In genomic region chr2:17483496-17483895, GRCh38 we compare ENCODE assay signal across 33 cellular contexts. TPM values are rescaled to one million over a fixed set of nuclear protein-coding genes. Genes with fewer than 3 reads are reported as not detected.
"Had no signal": no experiment of that assay in that cellular context is flagged by ENCODE, and none has a peak within 500 bp of the region (broad histone marks: within the 10 kb centered on the region; RNA-seq: fewer than 3 reads in every experiment).

No MANE protein-coding gene starts in this region.

- FAIRE-seq: pancreas, urothelium cell line had no signal

- H3K27ac ChIP-seq: neutrophil, pancreas, prostate gland, skin epidermis, spleen, suprapubic skin, testis, tibial artery, vagina had no signal

- ATAC-seq: naive thymus-derived CD8-positive, alpha-beta T cell; natural killer cell treated with Interleukin-12 subunit alpha and Interleukin-12 subunit beta and Interleukin-15 and Interleukin-18, amount 100 ng/mL, for 72 hours; pancreas; right cardiac atrium; sciatic nerve; stimulated activated memory B cell treated with anti-CD40 and anti-IgM and Interleukin-4, amounts not matched to agents 10 μg/mL and 1 μg/mL and 100 μg/mL, for 72 hours; stimulated activated naive CD8-positive, alpha-beta T cell treated with anti-CD3 and anti-CD28 coated beads, Interleukin-15, amount 100 ng/mL, for 72 hours; stimulated activated naive CD8-positive, alpha-beta T cell treated with anti-CD3 and anti-CD28 coated beads, Interleukin-15, Interleukin-2, amounts not matched to agents 100 U/mL and 50 U/mL, for 24 hours had no signal

- H3K36me3 ChIP-seq: neutrophil, pancreas, prostate gland, spleen, suprapubic skin, tibial artery, vagina had no signal

- H3K4me2 ChIP-seq: smooth muscle cell had no signal

- H3K9me3 ChIP-seq: neutrophil, pancreas, prostate gland, suprapubic skin, testis, tibial artery, vagina had no signal

- H3K4me3 ChIP-seq: pancreas, prostate gland, skin epidermis, smooth muscle cell, spleen, suprapubic skin, testis, tibial artery, vagina had no signal

- DNase-seq: naive B cell; naive thymus-derived CD8-positive, alpha-beta T cell; nephron progenitor cell; nucleus accumbens; pancreas; right cardiac atrium; spleen; stimulated activated CD4-positive, alpha-beta T cell treated with anti-CD3 and anti-CD28 coated beads, Interleukin-12 subunit alpha, Interleukin-12 subunit beta, amount 100 ng/mL, for 4 hours; stimulated activated CD4-positive, alpha-beta T cell treated with anti-CD3 and anti-CD28 coated beads, Interleukin-1b, Interleukin-23, amount 100 ng/mL, for 48 hours; stimulated activated CD4-positive, alpha-beta T cell treated with anti-CD3 and anti-CD28 coated beads, Interleukin-4, amount 100 ng/mL, for 1 hour; stimulated activated CD4-positive, alpha-beta T cell treated with anti-CD3 and anti-CD28 coated beads, Interleukin-4, amount 100 ng/mL, for 4 hours; stimulated activated CD8-positive, alpha-beta memory T cell treated with anti-CD3 and anti-CD28 coated beads, Interleukin-4, amount 100 ng/mL, for 48 hours; stimulated activated naive CD4-positive, alpha-beta T cell; stimulated activated naive CD8-positive, alpha-beta T cell treated with anti-CD3 and anti-CD28 coated beads, Interleukin-15, amount 100 ng/mL, for 72 hours; stimulated activated naive CD8-positive, alpha-beta T cell treated with anti-CD3 and anti-CD28 coated beads, Interleukin-15, Interleukin-2, amounts not matched to agents 100 U/mL and 50 U/mL, for 24 hours; substantia nigra; testis; tibial artery had no signal

- H3K4me1 ChIP-seq: pancreas, prostate gland, spleen, suprapubic skin, testis, tibial artery, vagina had no signal

- H3K27me3 ChIP-seq: neutrophil, spleen, suprapubic skin, testis, tibial artery, vagina had no signal

RNA-seq across cellular contexts. Expression of gene RAD51AP2, which starts 34.7 kb away (rescaled TPM):
- total RNA-seq: naive thymus-derived CD8-positive, alpha-beta T cell; natural killer cell treated with Interleukin-12 subunit alpha and Interleukin-12 subunit beta and Interleukin-15 and Interleukin-18, amount 100 ng/mL, for 72 hours; omental fat pad; osteocyte; posterior vena cava; pulmonary artery endothelial cell; sciatic nerve; spleen; ureter had no signal
- polyA plus RNA-seq: naive thymus-derived CD8-positive, alpha-beta T cell; spleen had no signal

RNA-seq across cellular contexts. Expression of gene VSNL1, which starts 57.0 kb away (rescaled TPM):
- total RNA-seq: naive thymus-derived CD8-positive, alpha-beta T cell; natural killer cell treated with Interleukin-12 subunit alpha and Interleukin-12 subunit beta and Interleukin-15 and Interleukin-18, amount 100 ng/mL, for 72 hours; osteocyte; posterior vena cava; pulmonary artery endothelial cell; spleen had no signal
- polyA plus RNA-seq: naive thymus-derived CD8-positive, alpha-beta T cell had no signal
